In genomic region chr1:184745929-184746583, GRCh38 we compare ENCODE assay signal across 1 cellular context.
A peak's percentile ranks its signal among the peaks of the same experiment; 100 is the strongest.
TF ChIP-seq lines count a peak whose summit lies in the region.

No MANE protein-coding gene starts in this region.

TF ChIP-seq in K562, 482 proteins besides CTCF, POLR2A, EP300 and RAD21 (continued from another document):
- no peak for TF ChIP-seq ETS1 (conservative IDR thresholded peaks at IDR 0.05; ENCODE audit: control insufficient read depth, low read depth, low read length)
- no peak for TF ChIP-seq ZNF232 (CRISPR knock-in tag; IDR thresholded peaks at IDR 0.05)
- TF ChIP-seq ZNF124 (CRISPR knock-in tag; IDR thresholded peaks at IDR 0.05) = no peak
- no peak for TF ChIP-seq SRSF9 (IDR thresholded peaks at IDR 0.05; ENCODE audit: borderline replicate concordance, low read depth, low read length)
- peak; percentile 44 for TF ChIP-seq DACH1 (IDR thresholded peaks at IDR 0.05; ENCODE audit: partially characterized antibody)
- no peak for TF ChIP-seq MEF2D (tag; conservative IDR thresholded peaks at IDR 0.05; ENCODE audit: low read depth)
- TF ChIP-seq COPS2 (conservative IDR thresholded peaks at IDR 0.05) = no peak
- TF ChIP-seq ARID1B (IDR thresholded peaks at IDR 0.05) = peak; percentile 30; the same call in 1 of the 2 replicates
- TF ChIP-seq FOXJ2 (tag; IDR thresholded peaks at IDR 0.05) = peak; percentile 76; the same call in 1 of the 2 replicates
- TF ChIP-seq ZKSCAN8 (CRISPR knock-in tag; IDR thresholded peaks at IDR 0.05) = no peak
- TF ChIP-seq NR2C1 (IDR thresholded peaks at IDR 0.05) = no peak
- TF ChIP-seq NR2C1 (tag; IDR thresholded peaks at IDR 0.05) = peak; percentile 51; the same call in 1 of the 2 replicates
- no peak for TF ChIP-seq SPI1 (IDR thresholded peaks at IDR 0.05; ENCODE audit: borderline replicate concordance, low read depth, low read length)
- 0 out of 2 replicates have a peak, but pooled peaks have one; percentile 25 for TF ChIP-seq HES1 (IDR thresholded peaks at IDR 0.05; ENCODE audit: low read depth)
- no peak for TF ChIP-seq TGIF2 (CRISPR knock-in tag; IDR thresholded peaks at IDR 0.05)
- TF ChIP-seq NFIC (IDR thresholded peaks at IDR 0.05) = no peak
- peak; percentile 81 for TF ChIP-seq THRA (IDR thresholded peaks at IDR 0.05)
- no peak for TF ChIP-seq KLF13 (tag; IDR thresholded peaks at IDR 0.05; ENCODE audit: borderline replicate concordance, low read depth)
- TF ChIP-seq PYGO2 (tag; IDR thresholded peaks at IDR 0.05) = peak; percentile 5; the same call in 1 of the 2 replicates
- TF ChIP-seq SMAD4 (CRISPR knock-in tag; conservative IDR thresholded peaks at IDR 0.05) = 0 out of 2 replicates have a peak, but pooled peaks have one; percentile 37
- no peak for TF ChIP-seq ZNF561 (CRISPR knock-in tag; conservative IDR thresholded peaks at IDR 0.05)
- no peak for TF ChIP-seq SP2 (IDR thresholded peaks at IDR 0.05; ENCODE audit: extremely low read depth, low read depth, low read length, poor library complexity, severe bottlenecking)
- TF ChIP-seq NR2C2 (CRISPR knock-in tag; IDR thresholded peaks at IDR 0.05) = no peak
- peak; percentile 84 for TF ChIP-seq NR2C2 (tag; IDR thresholded peaks at IDR 0.05)
- TF ChIP-seq E2F8 (IDR thresholded peaks at IDR 0.05; ENCODE audit: low read depth, partially characterized antibody) = no peak
- no peak for TF ChIP-seq ZNF41 (CRISPR knock-in tag; conservative IDR thresholded peaks at IDR 0.05)
- TF ChIP-seq MAX (CRISPR knock-in tag; IDR thresholded peaks at IDR 0.05) = no peak
- TF ChIP-seq TRIM24 (IDR thresholded peaks at IDR 0.05) = no peak
- peak; percentile 67; the same call in 1 of the 2 replicates for TF ChIP-seq HMBOX1 (IDR thresholded peaks at IDR 0.05)
- no peak for TF ChIP-seq HMGN3 (IDR thresholded peaks at IDR 0.05; ENCODE audit: borderline replicate concordance, extremely low read depth, insufficient read length, low read depth, low read length)
- no peak for TF ChIP-seq HDAC6 (IDR thresholded peaks at IDR 0.05; ENCODE audit: low read depth, low read length)
- TF ChIP-seq JUND (IDR thresholded peaks at IDR 0.05; ENCODE audit: borderline replicate concordance, low read depth, low read length) = 0 out of 2 replicates have a peak, but pooled peaks have one; percentile 15
- no peak; the same call in 2 of the 3 replicates for TF ChIP-seq JUND (tag; IDR thresholded peaks at IDR 0.05; ENCODE audit: borderline replicate concordance, low read depth, low read length)
- 0 out of 2 replicates have a peak, but pooled peaks have one; percentile 8 for TF ChIP-seq ZBTB9 (CRISPR knock-in tag; IDR thresholded peaks at IDR 0.05)
- no peak for TF ChIP-seq PREB (CRISPR knock-in tag; IDR thresholded peaks at IDR 0.05)
- TF ChIP-seq NUFIP1 (IDR thresholded peaks at IDR 0.05; ENCODE audit: partially characterized antibody) = no peak
- no peak for TF ChIP-seq POLR2G (IDR thresholded peaks at IDR 0.05; ENCODE audit: low read depth, low read length)
- no peak for TF ChIP-seq BRF2 (IDR thresholded peaks at IDR 0.05; ENCODE audit: borderline replicate concordance, insufficient read depth, insufficient read length)
- TF ChIP-seq HDAC8 (tag; IDR thresholded peaks at IDR 0.05) = no peak
- no peak for TF ChIP-seq POLR2AphosphoS5 (IDR thresholded peaks at IDR 0.05; ENCODE audit: control insufficient read depth, insufficient read depth, low read depth, low read length)
- TF ChIP-seq HDAC3 (IDR thresholded peaks at IDR 0.05; ENCODE audit: borderline replicate concordance, partially characterized antibody) = peak; percentile 35
TF ChIP-seq in K562: peak in this region for 33.
